1 cellular context compared by ENCODE assay signal in the genomic region with DNA sequence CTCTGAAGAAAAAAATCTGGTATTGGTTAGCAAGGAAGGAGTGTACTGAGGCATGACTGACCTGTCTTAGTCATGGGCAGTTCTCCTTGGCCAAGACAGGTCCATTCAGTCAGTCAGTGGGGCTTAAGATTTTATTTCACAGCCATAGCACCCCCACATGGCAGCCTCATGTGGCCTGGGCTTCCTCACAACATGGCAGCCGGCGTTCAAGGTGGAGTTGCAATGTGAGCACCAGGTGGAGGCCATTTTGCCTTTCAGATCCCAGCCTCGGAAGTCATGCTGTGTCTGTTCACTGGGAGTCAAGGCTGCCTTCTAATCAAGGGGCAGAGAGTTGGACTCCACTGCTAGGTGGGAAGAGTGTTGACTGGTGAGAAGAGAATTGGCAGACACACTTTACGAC.
TF ChIP-seq lines count a peak whose summit lies in the region.

No MANE protein-coding gene starts in this region.

TF ChIP-seq in HepG2, 621 proteins besides CTCF, POLR2A, EP300 and RAD21:
- TF ChIP-seq, protein P1, sequence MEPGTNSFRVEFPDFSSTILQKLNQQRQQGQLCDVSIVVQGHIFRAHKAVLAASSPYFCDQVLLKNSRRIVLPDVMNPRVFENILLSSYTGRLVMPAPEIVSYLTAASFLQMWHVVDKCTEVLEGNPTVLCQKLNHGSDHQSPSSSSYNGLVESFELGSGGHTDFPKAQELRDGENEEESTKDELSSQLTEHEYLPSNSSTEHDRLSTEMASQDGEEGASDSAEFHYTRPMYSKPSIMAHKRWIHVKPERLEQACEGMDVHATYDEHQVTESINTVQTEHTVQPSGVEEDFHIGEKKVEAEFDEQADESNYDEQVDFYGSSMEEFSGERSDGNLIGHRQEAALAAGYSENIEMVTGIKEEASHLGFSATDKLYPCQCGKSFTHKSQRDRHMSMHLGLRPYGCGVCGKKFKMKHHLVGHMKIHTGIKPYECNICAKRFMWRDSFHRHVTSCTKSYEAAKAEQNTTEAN (CRISPR knock-in tag; conservative IDR thresholded peaks at IDR 0.05): no peak
- TF ChIP-seq SP1 (IDR thresholded peaks at IDR 0.05): no peak
- no peak for TF ChIP-seq SP1 (CRISPR knock-in tag; IDR thresholded peaks at IDR 0.05)
- no peak for TF ChIP-seq HES4 (CRISPR knock-in tag; IDR thresholded peaks at IDR 0.05; ENCODE audit: borderline replicate concordance)
- no peak for TF ChIP-seq SP140L (CRISPR knock-in tag; IDR thresholded peaks at IDR 0.05; ENCODE audit: borderline replicate concordance)
TF ChIP-seq in HepG2: peak in this region for 0.
